Comparison of ENCODE assay signal across 15 cellular contexts in genomic region chr4:107987916-107988762, GRCh38. TPM values are rescaled to one million over a fixed set of nuclear protein-coding genes. Genes with fewer than 3 reads are reported as not detected.
DNase-seq lines count a peak whose midpoint lies in the region; ATAC-seq and TF ChIP-seq lines count a peak whose summit lies in the region.
"Had no signal": no experiment of that assay in that cellular context is flagged by ENCODE, and none has a peak within 500 bp of the region (broad histone marks: within the 10 kb centered on the region; RNA-seq: fewer than 3 reads in every experiment).

No MANE protein-coding gene starts in this region.

- DNase-seq in activated T-cell treated with anti-CD3 and anti-CD28 coated beads, Interleukin-2, amount 50 U/mL, for 72 hours = no peak
- DNase-seq in activated T-cell treated with anti-CD3 and anti-CD28 coated beads, Interleukin-2, amount 50 U/mL, for 1 hour = no peak
- DNase-seq in left colon (no peak), thoracic aorta (ENCODE audit: low spot score) (no peak), endodermal cell (no peak), GOT3 (lab: John Stamatoyannopoulos, UW) (no peak)
- no peak for DNase-seq in stimulated activated CD4-positive, alpha-beta T cell treated with anti-CD3 and anti-CD28 coated beads, Interleukin-4, amount 100 ng/mL, for 4 hours
- DNase-seq: activated naive CD8-positive, alpha-beta T cell treated with anti-CD3 and anti-CD28 coated beads, Interleukin-2, amount 10 ng/mL, durations not matched to agents 7 days and 5 days; effector CD4-positive, alpha-beta T cell; GDM1; HCEC 1CT; SHP77; thyroid gland had no signal

- H3K4me3 ChIP-seq in thoracic aorta = peak overlapping the region; percentile 93
- H3K4me3 ChIP-seq in endodermal cell (ENCODE audit: low read length) = no peak overlapping the region

- no peak overlapping the region for H3K9ac ChIP-seq in endodermal cell (ENCODE audit: extremely low read depth, low read length, poor library complexity, severe bottlenecking)

- no peaks in the 10 kb centered on the region for H3K36me3 Mint-ChIP-seq in activated T-cell treated with anti-CD3 and anti-CD28 coated beads, Interleukin-2, amount 50 U/mL, for 72 hours (ENCODE audit: insufficient read depth in 2 of 2)
- H3K36me3 Mint-ChIP-seq in activated T-helper 17 cell treated with anti-CD3 and anti-CD28 coated beads, Interleukin-2, amount 50 U/mL, for 72 hours (ENCODE audit: low read depth) = no peaks in the 10 kb centered on the region
- no peaks in the 10 kb centered on the region for H3K36me3 Mint-ChIP-seq in endodermal cell (ENCODE audit: low read depth)

- no peak for ATAC-seq in activated T-cell treated with anti-CD3 and anti-CD28 coated beads, Interleukin-2, amount 50 U/mL, for 72 hours (replicated peaks in 1 of 2)
- ATAC-seq in activated T-helper 17 cell treated with anti-CD3 and anti-CD28 coated beads, Interleukin-2, amount 50 U/mL, for 72 hours (replicated peaks) = no peak
- ATAC-seq in left colon = peak; percentile 52
- ATAC-seq in thoracic aorta (ENCODE audit: insufficient number of reproducible peaks, low FRiP score, low read depth) = no peak
- ATAC-seq: activated CD4-positive, CD25-positive, alpha-beta regulatory T cell treated with anti-CD3 and anti-CD28 coated beads, Interleukin-2, amount 50 U/mL, for 24 hours had no signal

- H3K27me3 ChIP-seq in thoracic aorta (replicated peaks; ENCODE audit: insufficient read depth) (no peaks in the 10 kb centered on the region), endodermal cell (ENCODE audit: control insufficient read depth, insufficient read depth, low read length, poor library complexity, severe bottlenecking) (peaks cover 5% of the 10 kb centered on the region)
- H3K27me3 ChIP-seq: thyroid gland had no signal

- peaks cover 44% of the 10 kb centered on the region for H3K4me1 Mint-ChIP-seq in activated T-cell treated with anti-CD3 and anti-CD28 coated beads, Interleukin-2, amount 50 U/mL, for 72 hours (ENCODE audit: low read depth)
- peaks cover 13% of the 10 kb centered on the region for H3K4me1 Mint-ChIP-seq in activated T-helper 17 cell treated with anti-CD3 and anti-CD28 coated beads, Interleukin-2, amount 50 U/mL, for 72 hours
- H3K4me1 Mint-ChIP-seq in endodermal cell = peaks cover 6% of the 10 kb centered on the region

- H3K4me1 ChIP-seq in thoracic aorta (ENCODE audit: control insufficient read depth in 1 of 2, low read depth in 2 of 2) = peaks cover 22 to 50% of the 10 kb centered on the region in 2 donors
- no peaks in the 10 kb centered on the region for H3K4me1 ChIP-seq in endodermal cell (ENCODE audit: control insufficient read depth, insufficient read depth, low read length)

- intact Hi-C loops in left colon (cut with DNase I, micrococcal nuclease) = loop anchor here in 1 of 2 donors (5.0 kb wide), 1 partner anchor 56 kb away; the partner anchor contains the start of gene CYP2U1

- peak overlapping the region; percentile 90 to 97 for H3K27ac ChIP-seq in thoracic aorta
- H3K27ac ChIP-seq in endodermal cell (ENCODE audit: low read depth, low read length) = no peak overlapping the region
- H3K27ac ChIP-seq: thyroid gland had no signal

- no peaks in the 10 kb centered on the region for H3K9me3 Mint-ChIP-seq in activated T-cell treated with anti-CD3 and anti-CD28 coated beads, Interleukin-2, amount 50 U/mL, for 72 hours
- H3K9me3 Mint-ChIP-seq in activated T-helper 17 cell treated with anti-CD3 and anti-CD28 coated beads, Interleukin-2, amount 50 U/mL, for 72 hours = no peaks in the 10 kb centered on the region
- no peaks in the 10 kb centered on the region for H3K9me3 Mint-ChIP-seq in endodermal cell
- H3K9me3 Mint-ChIP-seq: activated naive CD8-positive, alpha-beta T cell treated with anti-CD3 and anti-CD28 coated beads, Interleukin-2, amount 10 ng/mL, durations not matched to agents 7 days and 5 days had no signal

- WGBS in endodermal cell (ENCODE audit: insufficient coverage in 1 of 2, insufficient read length in 1 of 2), 2 experiments = 90 to 91% methylated on average over 9 to 10 of the region's 10 CpGs

- H3K36me3 ChIP-seq in thoracic aorta (no peaks in the 10 kb centered on the region), endodermal cell (ENCODE audit: control insufficient read depth, insufficient read depth, low read length) (no peaks in the 10 kb centered on the region)
- H3K36me3 ChIP-seq: thyroid gland had no signal

- H3K27me3 Mint-ChIP-seq in activated T-cell treated with anti-CD3 and anti-CD28 coated beads, Interleukin-2, amount 50 U/mL, for 72 hours (ENCODE audit: low read depth) = no peaks in the 10 kb centered on the region
- no peaks in the 10 kb centered on the region for H3K27me3 Mint-ChIP-seq in activated T-helper 17 cell treated with anti-CD3 and anti-CD28 coated beads, Interleukin-2, amount 50 U/mL, for 72 hours
- peaks cover 5% of the 10 kb centered on the region for H3K27me3 Mint-ChIP-seq in endodermal cell (ENCODE audit: insufficient read depth)
- H3K27me3 Mint-ChIP-seq: activated naive CD8-positive, alpha-beta T cell treated with anti-CD3 and anti-CD28 coated beads, Interleukin-2, amount 10 ng/mL, durations not matched to agents 7 days and 5 days had no signal

- TF ChIP-seq CTCF in thoracic aorta (IDR thresholded peaks at IDR 0.05) = no peak
- no peak for TF ChIP-seq CTCF in endodermal cell (conservative IDR thresholded peaks at IDR 0.05)

- H3K27ac Mint-ChIP-seq in activated T-cell treated with anti-CD3 and anti-CD28 coated beads, Interleukin-2, amount 50 U/mL, for 72 hours = no peak overlapping the region
- no peak overlapping the region for H3K27ac Mint-ChIP-seq in activated T-helper 17 cell treated with anti-CD3 and anti-CD28 coated beads, Interleukin-2, amount 50 U/mL, for 72 hours
- no peak overlapping the region for H3K27ac Mint-ChIP-seq in endodermal cell

- peak overlapping the region; percentile 10 to 70 for H3K4me3 Mint-ChIP-seq in activated T-cell treated with anti-CD3 and anti-CD28 coated beads, Interleukin-2, amount 50 U/mL, for 72 hours
- peak overlapping the region; percentile 92 for H3K4me3 Mint-ChIP-seq in activated T-helper 17 cell treated with anti-CD3 and anti-CD28 coated beads, Interleukin-2, amount 50 U/mL, for 72 hours
- H3K4me3 Mint-ChIP-seq in endodermal cell = no peak overlapping the region

- H3K9me3 ChIP-seq in thoracic aorta (no peaks in the 10 kb centered on the region), endodermal cell (ENCODE audit: control insufficient read depth, low read length) (no peaks in the 10 kb centered on the region)
- H3K9me3 ChIP-seq: thyroid gland had no signal

RNA-seq across cellular contexts. Expression of gene HADH, which starts 1.6 kb away (rescaled TPM):
- 10 to 100 TPM; 35.7 to 45.7 TPM for total RNA-seq in activated T-cell treated with anti-CD3 and anti-CD28 coated beads, Interleukin-2, amount 50 U/mL, for 72 hours
- 10 to 100 TPM; 26.8 to 36.5 TPM for total RNA-seq in activated T-helper 17 cell treated with anti-CD3 and anti-CD28 coated beads, Interleukin-2, amount 50 U/mL, for 72 hours
- total RNA-seq in left colon (100 to 1,000 TPM; 145 to 147 TPM), thoracic aorta (10 to 100 TPM; 46.1 to 58.1 TPM), endodermal cell (10 to 100 TPM; 32.5 to 53.0 TPM)
- 67.3 TPM for polyA plus RNA-seq in endodermal cell (2013, experiment 1 of 2)
- 66.0 TPM for polyA plus RNA-seq in endodermal cell (2013, experiment 2 of 2)

RNA-seq across cellular contexts. Expression of gene CYP2U1, which starts 56.8 kb away (rescaled TPM):
- 1 to 10 TPM; 2.2 to 2.8 TPM for total RNA-seq in activated T-cell treated with anti-CD3 and anti-CD28 coated beads, Interleukin-2, amount 50 U/mL, for 72 hours
- total RNA-seq in activated T-helper 17 cell treated with anti-CD3 and anti-CD28 coated beads, Interleukin-2, amount 50 U/mL, for 72 hours = 1 to 10 TPM in 1 of 2 donors, under 1 TPM in 1; 0.90 to 1.3 TPM
- 1 to 10 TPM; 2.8 to 4.0 TPM for total RNA-seq in left colon
- total RNA-seq in thoracic aorta = 10 to 100 TPM; 19.6 to 21.1 TPM
- total RNA-seq in endodermal cell = 1 to 10 TPM; 2.2 to 3.7 TPM
- polyA plus RNA-seq in endodermal cell (2013, experiment 1 of 2) = 5.8 TPM
- polyA plus RNA-seq in endodermal cell (2013, experiment 2 of 2) = 4.5 TPM

Comparison
In these comparisons a context has a peak if more than half of its experiments do, and no peak if none do; other contexts are left out.
1. RNA of gene CYP2U1, which starts 56.8 kb away (total RNA-seq): 19.6 to 21.1 TPM in thoracic aorta; 2.8 to 4.0 TPM in left colon, 2.2 to 3.7 TPM in endodermal cell, 2.2 to 2.8 TPM in activated T-cell treated with anti-CD3 and anti-CD28 coated beads, Interleukin-2, amount 50 U/mL, for 72 hours and 0.90 to 1.3 TPM in activated T-helper 17 cell treated with anti-CD3 and anti-CD28 coated beads, Interleukin-2, amount 50 U/mL, for 72 hours; every median in the first group is over 4 times any median in the second.